In the genomic region with DNA sequence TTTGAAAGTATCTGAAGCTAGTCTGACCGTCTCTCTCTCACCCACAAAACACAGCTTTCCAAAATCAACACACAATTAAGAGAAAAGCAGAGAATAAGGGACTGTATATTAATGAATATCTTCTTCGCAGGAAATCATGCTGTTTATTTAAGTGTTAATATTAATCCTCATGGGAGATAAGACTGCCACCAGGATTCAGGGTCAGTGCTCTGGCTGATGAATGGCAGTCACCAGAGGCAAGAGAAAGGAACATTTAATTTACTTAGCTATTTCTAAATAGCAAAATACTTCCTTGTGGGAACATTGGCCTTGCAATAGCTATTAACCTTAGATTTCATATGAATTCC, we compare ENCODE assay signal across 8 cellular contexts. TPM values are rescaled to one million over a fixed set of nuclear protein-coding genes. Genes with fewer than 3 reads are reported as not detected.
DNase-seq lines count a peak whose midpoint lies in the region; ATAC-seq, FAIRE-seq and TF ChIP-seq lines count a peak whose summit lies in the region.

No MANE protein-coding gene starts in this region.

- DNase-seq in PC-9 (no peak), epithelial cell of prostate (ENCODE audit: low read depth, low spot score) (no peak), progenitor cell of endocrine pancreas (ENCODE audit: low spot score, unreplicated experiment) (no peak), H54 (ENCODE audit: insufficient read length, low spot score) (no peak)

- H3K4me2 ChIP-seq in PC-9: peak overlapping the region; percentile 89

- intact Hi-C loops in PC-9 (cut with micrococcal nuclease; ENCODE audit: unreplicated experiment): loop anchor here (10.0 kb wide), 1 partner anchor 643 kb away; a partner anchor contains a TSS

- peak overlapping the region; percentile 56 for H3K4me3 ChIP-seq in GM08714 (ENCODE audit: low read length)
- H3K4me3 ChIP-seq in PC-9: peak overlapping the region; percentile 68

- TF ChIP-seq CTCF in PC-9 (conservative IDR thresholded peaks at IDR 0.05) (no peak), progenitor cell of endocrine pancreas (IDR thresholded peaks at IDR 0.05; ENCODE audit: unreplicated experiment) (no peak)

- FAIRE-seq in H54 (lab: Jason Lieb, UNC): no peak

- H3K4me1 Mint-ChIP-seq in progenitor cell of endocrine pancreas (ENCODE audit: low read depth): peaks cover 36% of the 10 kb centered on the region

- H3K27ac ChIP-seq in PC-9 (peak overlapping the region; percentile 91), epithelial cell of prostate (peak overlapping the region; percentile 84)

- H3K9me3 Mint-ChIP-seq in progenitor cell of endocrine pancreas (ENCODE audit: low read depth): no peaks in the 10 kb centered on the region

- TF ChIP-seq POLR2A in H54 (IDR thresholded peaks at IDR 0.05; ENCODE audit: low read depth, low read length): no peak

- no peaks in the 10 kb centered on the region for H3K9me2 ChIP-seq in PC-9 (ENCODE audit: insufficient read depth)

- no peaks in the 10 kb centered on the region for H4K20me1 ChIP-seq in PC-9 (ENCODE audit: insufficient read depth)

- no peak for ATAC-seq in HG03354 (IDR thresholded peaks at IDR 0.05; ENCODE audit: poor library complexity, severe bottlenecking, unreplicated experiment)
- no peak for ATAC-seq in GM21825 (IDR thresholded peaks at IDR 0.05; ENCODE audit: unreplicated experiment)
- no peak for ATAC-seq in HG03135 (IDR thresholded peaks at IDR 0.05; ENCODE audit: unreplicated experiment)

- CTCF ChIA-PET in PC-9 (lab: Charles Lee): no interaction called here

- H3K4me1 ChIP-seq in PC-9 (replicated peaks; ENCODE audit: insufficient read depth): peaks cover 33% of the 10 kb centered on the region

- no TSS peak for BruUV-seq in PC-9 (replicated peaks; lab: Mats Ljungman, UMichigan)

- peaks cover 35% of the 10 kb centered on the region for H3F3A ChIP-seq in PC-9 (ENCODE audit: insufficient read depth, low read depth)

- peak overlapping the region; percentile 55 for H3K4me3 Mint-ChIP-seq in progenitor cell of endocrine pancreas (ENCODE audit: low read depth)

- peaks cover 58% of the 10 kb centered on the region for H3K79me2 ChIP-seq in PC-9 (ENCODE audit: low read depth)

- H3K27me3 ChIP-seq in PC-9 (ENCODE audit: insufficient read depth, low read depth): no peaks in the 10 kb centered on the region

- H3K27ac Mint-ChIP-seq in progenitor cell of endocrine pancreas: peak overlapping the region; percentile 90

- H3K27me3 Mint-ChIP-seq in progenitor cell of endocrine pancreas: peaks cover 2% of the 10 kb centered on the region

- POLR2A ChIA-PET in PC-9 (lab: Charles Lee; ENCODE audit: unreplicated experiment): no interaction called here

- H3K36me3 ChIP-seq in PC-9 (ENCODE audit: low read depth): peaks cover 11% of the 10 kb centered on the region

- H2AFZ ChIP-seq in PC-9: 0 out of 2 replicates have a peak overlapping the region, but pooled peaks have one; percentile 31

- H3K9me3 ChIP-seq in PC-9 (ENCODE audit: insufficient read depth, low read depth): no peaks in the 10 kb centered on the region

- H3K36me3 Mint-ChIP-seq in progenitor cell of endocrine pancreas (ENCODE audit: insufficient read depth): peaks cover 4% of the 10 kb centered on the region

RNA-seq across cellular contexts. Expression of a gene that starts 2.2 kb away (rescaled TPM):
- total RNA-seq in PC-9 (2021) (7.5 and 7.8 TPM in 2 replicates), progenitor cell of endocrine pancreas (14.5 and 14.8 TPM in 2 replicates)
